In the genomic region with DNA sequence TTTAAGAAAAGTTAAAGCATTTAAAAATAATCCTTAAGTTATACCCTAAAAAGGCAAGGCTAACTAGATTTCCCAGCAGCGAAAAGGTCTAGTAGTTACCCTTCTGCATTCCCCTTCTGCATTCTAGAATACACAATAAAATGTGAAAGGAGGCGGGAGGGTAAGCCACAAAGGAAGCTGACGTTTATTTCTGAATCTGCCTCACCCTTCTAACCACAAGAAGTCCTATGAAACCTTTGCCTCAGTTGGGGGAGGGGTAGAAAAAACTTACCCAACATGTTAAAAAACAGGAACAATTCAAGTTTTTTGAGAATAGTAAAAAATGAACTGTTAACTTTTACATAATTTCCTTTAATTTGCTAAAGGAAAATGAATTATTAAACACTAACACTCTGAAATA, we compare ENCODE assay signal across 8 cellular contexts. TPM values are rescaled to one million over a fixed set of nuclear protein-coding genes. Genes with fewer than 3 reads are reported as not detected.
A peak's percentile ranks its signal among the peaks of the same experiment; 100 is the strongest.
DNase-seq lines count a peak whose midpoint lies in the region; ATAC-seq and TF ChIP-seq lines count a peak whose summit lies in the region.

No MANE protein-coding gene starts in this region.

- TF ChIP-seq CTCF in uterus (IDR thresholded peaks at IDR 0.05): no peak

- peak; percentile 84 for ATAC-seq in GM18511 (IDR thresholded peaks at IDR 0.05; ENCODE audit: unreplicated experiment)
- ATAC-seq in HG02885 (IDR thresholded peaks at IDR 0.05; ENCODE audit: poor library complexity, unreplicated experiment): peak; percentile 76
- peak; percentile 20 for ATAC-seq in activated naive CD8-positive, alpha-beta T cell treated with anti-CD3 and anti-CD28 coated beads, Interleukin-2, amount 10 ng/mL, durations not matched to agents 7 days and 5 days (ENCODE audit: low read depth)

- no peak for TF ChIP-seq POLR2A in uterus (IDR thresholded peaks at IDR 0.05)

- H3K27ac Mint-ChIP-seq in activated naive CD8-positive, alpha-beta T cell treated with anti-CD3 and anti-CD28 coated beads, Interleukin-2, amount 10 ng/mL, durations not matched to agents 7 days and 5 days: peak overlapping the region; percentile 92

- DNase-seq in ACHN (peak; percentile 88), NCI-H69 (lab: John Stamatoyannopoulos, UW) (peak; percentile 1), iris pigment epithelial cell (ENCODE audit: low read depth) (peak; percentile 97), cortex of kidney (lab: John Stamatoyannopoulos, UW) (no peak), uterus (no peak)
- no peak for DNase-seq in activated naive CD8-positive, alpha-beta T cell treated with anti-CD3 and anti-CD28 coated beads, Interleukin-2, amount 10 ng/mL, durations not matched to agents 7 days and 5 days

- H3K4me1 Mint-ChIP-seq in activated naive CD8-positive, alpha-beta T cell treated with anti-CD3 and anti-CD28 coated beads, Interleukin-2, amount 10 ng/mL, durations not matched to agents 7 days and 5 days: peaks cover 60% of the 10 kb centered on the region

- intact Hi-C loops in uterus (cut with DNase I; ENCODE audit: low total_unique reads): no loop called here

- H3K36me3 Mint-ChIP-seq in activated naive CD8-positive, alpha-beta T cell treated with anti-CD3 and anti-CD28 coated beads, Interleukin-2, amount 10 ng/mL, durations not matched to agents 7 days and 5 days: peaks cover 84% of the 10 kb centered on the region

- H3K9me3 ChIP-seq in uterus: no peaks in the 10 kb centered on the region

- H3K27me3 Mint-ChIP-seq in activated naive CD8-positive, alpha-beta T cell treated with anti-CD3 and anti-CD28 coated beads, Interleukin-2, amount 10 ng/mL, durations not matched to agents 7 days and 5 days: no peaks in the 10 kb centered on the region

- no peak overlapping the region for H3K27ac ChIP-seq in uterus

- no peaks in the 10 kb centered on the region for H3K27me3 ChIP-seq in uterus

- H3K9me3 Mint-ChIP-seq in activated naive CD8-positive, alpha-beta T cell treated with anti-CD3 and anti-CD28 coated beads, Interleukin-2, amount 10 ng/mL, durations not matched to agents 7 days and 5 days: no peaks in the 10 kb centered on the region

- peak overlapping the region; percentile 89 for H3K4me3 Mint-ChIP-seq in activated naive CD8-positive, alpha-beta T cell treated with anti-CD3 and anti-CD28 coated beads, Interleukin-2, amount 10 ng/mL, durations not matched to agents 7 days and 5 days

- H3K4me3 ChIP-seq in uterus: no peak overlapping the region

- in situ Hi-C loops in ACHN (cut with HindIII; ENCODE audit: low pct_ligation_motif_present, low pct_unique_long_range_greater_than_20kb, low sequenced_read_pairs): no loop called here

- no peaks in the 10 kb centered on the region for H3K4me1 ChIP-seq in uterus

- POLR2A ChIA-PET in activated naive CD8-positive, alpha-beta T cell treated with anti-CD3 and anti-CD28 coated beads, Interleukin-2, amount 10 ng/mL, durations not matched to agents 7 days and 5 days (lab: Charles Lee): interaction anchor here (0.6 to 12.2 kb wide), 17 partner anchors 7 to 763 kb away, joined by 3 to 339 read pairs (median 4); partner anchors contain the start of gene STK17B

- H3K36me3 ChIP-seq in uterus: no peaks in the 10 kb centered on the region

RNA-seq across cellular contexts. Expression of gene STK17B, which starts 11.3 kb away (rescaled TPM):
- total RNA-seq in activated naive CD8-positive, alpha-beta T cell treated with anti-CD3 and anti-CD28 coated beads, Interleukin-2, amount 10 ng/mL, durations not matched to agents 7 days and 5 days: 100 to 1,000 TPM; 476 to 483 TPM
- total RNA-seq in uterus: 10 to 100 TPM in 3 of 4 donors, 1 to 10 TPM in 1; 7.2 to 28.2 (median 26.8) TPM

Comparison
In these comparisons a context has a peak if more than half of its experiments do, and no peak if none do; other contexts are left out.
1. DNase-seq: peak in ACHN (single experiment), NCI-H69 (single experiment) and iris pigment epithelial cell (single experiment); none in activated naive CD8-positive, alpha-beta T cell treated with anti-CD3 and anti-CD28 coated beads, Interleukin-2, amount 10 ng/mL, durations not matched to agents 7 days and 5 days (single experiment), cortex of kidney (single experiment) and uterus (0 of 2).
2. ATAC-seq: peak in every context shown above with its lines; median percentile 84 in GM18511; 76 in HG02885; 20 in activated naive CD8-positive, alpha-beta T cell treated with anti-CD3 and anti-CD28 coated beads, Interleukin-2, amount 10 ng/mL, durations not matched to agents 7 days and 5 days.
3. RNA of gene STK17B, which starts 11.3 kb away (total RNA-seq): 476 to 483 TPM in activated naive CD8-positive, alpha-beta T cell treated with anti-CD3 and anti-CD28 coated beads, Interleukin-2, amount 10 ng/mL, durations not matched to agents 7 days and 5 days; 7.2 to 28.2 TPM in uterus; every median in the first group is over 10 times any median in the second.